Comparison of ENCODE assay signal across 8 cellular contexts in genomic region chr2:222993920-222994650, GRCh38. TPM values are rescaled to one million over a fixed set of nuclear protein-coding genes. Genes with fewer than 3 reads are reported as not detected.
A peak's percentile ranks its signal among the peaks of the same experiment; 100 is the strongest.
DNase-seq lines count a peak whose midpoint lies in the region; ATAC-seq and TF ChIP-seq lines count a peak whose summit lies in the region.

No MANE protein-coding gene starts in this region.

- TF ChIP-seq CTCF in brain (conservative IDR thresholded peaks at IDR 0.05): no peak

- ATAC-seq in GM19455 (IDR thresholded peaks at IDR 0.05; ENCODE audit: unreplicated experiment): no peak
- no peak for ATAC-seq in activated CD8-positive, alpha-beta T cell treated with anti-CD3 and anti-CD28 coated beads, Interleukin-2, amount 10 ng/mL, durations not matched to agents 7 days and 5 days

- H3K36me3 Mint-ChIP-seq in brain: no peaks in the 10 kb centered on the region
- no peaks in the 10 kb centered on the region for H3K36me3 Mint-ChIP-seq in activated CD8-positive, alpha-beta T cell treated with anti-CD3 and anti-CD28 coated beads, Interleukin-2, amount 10 ng/mL, durations not matched to agents 7 days and 5 days (ENCODE audit: low read depth)

- no peak overlapping the region for H3K4me3 ChIP-seq in skin epidermis

- peak overlapping the region in 13 of 21 experiments; percentile 14 to 83 (median 54) for H3K27ac ChIP-seq in skin epidermis

- peak overlapping the region in 2 of 5 experiments; percentile 25 to 35 for H3K4me3 Mint-ChIP-seq in brain
- H3K4me3 Mint-ChIP-seq in activated CD8-positive, alpha-beta T cell treated with anti-CD3 and anti-CD28 coated beads, Interleukin-2, amount 10 ng/mL, durations not matched to agents 7 days and 5 days: no peak overlapping the region

- peaks cover 32% of the 10 kb centered on the region for H3K4me1 Mint-ChIP-seq in brain
- H3K4me1 Mint-ChIP-seq in activated CD8-positive, alpha-beta T cell treated with anti-CD3 and anti-CD28 coated beads, Interleukin-2, amount 10 ng/mL, durations not matched to agents 7 days and 5 days (ENCODE audit: low read depth): no peaks in the 10 kb centered on the region

- POLR2A ChIA-PET in activated CD8-positive, alpha-beta T cell treated with anti-CD3 and anti-CD28 coated beads, Interleukin-2, amount 10 ng/mL, durations not matched to agents 7 days and 5 days (lab: Charles Lee): no interaction called here

- peak; percentile 63 for DNase-seq in H4 (ENCODE audit: low spot score)
- DNase-seq in iris pigment epithelial cell (ENCODE audit: low read depth): peak; percentile 92
- DNase-seq in erythroblast (lab: John Stamatoyannopoulos, UW): no peak
- DNase-seq in activated CD8-positive, alpha-beta T cell treated with anti-CD3 and anti-CD28 coated beads, Interleukin-2, amount 10 ng/mL, durations not matched to agents 7 days and 5 days: no peak
- no peak for DNase-seq in mesenteric fat pad (ENCODE audit: low spot score)

- CTCF ChIA-PET in activated CD8-positive, alpha-beta T cell treated with anti-CD3 and anti-CD28 coated beads, Interleukin-2, amount 10 ng/mL, durations not matched to agents 7 days and 5 days (lab: Charles Lee): interaction anchor here (2.0 kb wide), 1 partner anchor 22 kb away, joined by 6 read pairs; no protein-coding TSS in a partner anchor

- peaks cover 11% of the 10 kb centered on the region for H3K27me3 Mint-ChIP-seq in brain
- peaks cover 10% of the 10 kb centered on the region for H3K27me3 Mint-ChIP-seq in activated CD8-positive, alpha-beta T cell treated with anti-CD3 and anti-CD28 coated beads, Interleukin-2, amount 10 ng/mL, durations not matched to agents 7 days and 5 days (ENCODE audit: low read depth)

- TF ChIP-seq POLR2A in erythroblast (IDR thresholded peaks at IDR 0.05; ENCODE audit: low read length): no peak

- H3K9me3 Mint-ChIP-seq in brain: peaks cover 8 to 28% (median 14%) of the 10 kb centered on the region in 5 experiments
- H3K9me3 Mint-ChIP-seq in activated CD8-positive, alpha-beta T cell treated with anti-CD3 and anti-CD28 coated beads, Interleukin-2, amount 10 ng/mL, durations not matched to agents 7 days and 5 days (ENCODE audit: insufficient read depth): no peaks in the 10 kb centered on the region

- peak overlapping the region; percentile 72 to 98 (median 96) for H3K27ac Mint-ChIP-seq in brain
- no peak overlapping the region for H3K27ac Mint-ChIP-seq in activated CD8-positive, alpha-beta T cell treated with anti-CD3 and anti-CD28 coated beads, Interleukin-2, amount 10 ng/mL, durations not matched to agents 7 days and 5 days

RNA-seq across cellular contexts. Expression of gene KCNE4, which starts 57.9 kb away (rescaled TPM):
- 2.4 and 2.8 TPM in 2 replicates for total RNA-seq in H4 (2014; rRNA removed; shearing (Covaris generic))
- polyA plus RNA-seq in brain (ENCODE audit: insufficient read depth, low read depth, low replicate concordance): 3.6 TPM
- total RNA-seq in activated CD8-positive, alpha-beta T cell treated with anti-CD3 and anti-CD28 coated beads, Interleukin-2, amount 10 ng/mL, durations not matched to agents 7 days and 5 days: not detected
- 15.0 TPM for total RNA-seq in mesenteric fat pad

Comparison
In these comparisons a context has a peak if more than half of its experiments do, and no peak if none do; other contexts are left out.
1. DNase-seq: peak in H4 (single experiment) and iris pigment epithelial cell (single experiment); none in erythroblast (0 of 2), activated CD8-positive, alpha-beta T cell treated with anti-CD3 and anti-CD28 coated beads, Interleukin-2, amount 10 ng/mL, durations not matched to agents 7 days and 5 days (single experiment) and mesenteric fat pad (single experiment).